5 cellular contexts compared by ENCODE assay signal in genomic region chr14:19038785-19039184, GRCh38.
DNase-seq lines count a peak whose midpoint lies in the region; ATAC-seq and TF ChIP-seq lines count a peak whose summit lies in the region.
"Not testable (repeated sequence)": the region's sequence is repeated elsewhere in the genome, so short reads cannot be mapped to it uniquely, and the experiment has no call there.

No MANE protein-coding gene starts in this region.

- H3K27me3 ChIP-seq in upper lobe of left lung, upper lobe of right lung: not testable (repeated sequence)

- TF ChIP-seq CTCF in upper lobe of left lung (IDR thresholded peaks at IDR 0.05); upper lobe of right lung (IDR thresholded peaks at IDR 0.05): not testable (repeated sequence)

- H3K36me3 ChIP-seq in upper lobe of left lung, upper lobe of right lung: not testable (repeated sequence)

- H3K36me3 Mint-ChIP-seq in central memory CD8-positive, alpha-beta T cell (ENCODE audit: insufficient read depth); stimulated activated memory B cell treated with anti-CD40 and anti-IgM and Interleukin-4, amounts not matched to agents 10 μg/mL and 1 μg/mL and 100 μg/mL, for 72 hours: not testable (repeated sequence)

- not testable (repeated sequence) for TF ChIP-seq EP300 in upper lobe of left lung (IDR thresholded peaks at IDR 0.05)

- not testable (repeated sequence) for H3K27me3 Mint-ChIP-seq in central memory CD8-positive, alpha-beta T cell; stimulated activated memory B cell treated with anti-CD40 and anti-IgM and Interleukin-4, amounts not matched to agents 10 μg/mL and 1 μg/mL and 100 μg/mL, for 72 hours; stimulated activated naive CD8-positive, alpha-beta T cell treated with anti-CD3 and anti-CD28 coated beads, Interleukin-15, amount 100 ng/mL, for 72 hours

- no CpG with 5 or more reads among the region's 15 CpGs for WGBS in upper lobe of left lung, 2 donors

- not testable (repeated sequence) for H3K27ac ChIP-seq in upper lobe of left lung, upper lobe of right lung

- peak; percentile 24 for ATAC-seq in central memory CD8-positive, alpha-beta T cell (replicated peaks; ENCODE audit: extremely low read depth, poor library complexity, severe bottlenecking)
- peak; percentile 34 for ATAC-seq in stimulated activated memory B cell treated with anti-CD40 and anti-IgM and Interleukin-4, amounts not matched to agents 10 μg/mL and 1 μg/mL and 100 μg/mL, for 72 hours
- peak; percentile 20 for ATAC-seq in stimulated activated naive CD8-positive, alpha-beta T cell treated with anti-CD3 and anti-CD28 coated beads, Interleukin-15, amount 100 ng/mL, for 72 hours
- ATAC-seq in upper lobe of left lung (ENCODE audit: low FRiP score in 2 of 2) (peak; percentile 50 to 79), upper lobe of right lung (peak; percentile 51)

- not testable (repeated sequence) for H3K27ac Mint-ChIP-seq in central memory CD8-positive, alpha-beta T cell (ENCODE audit: low read depth); stimulated activated memory B cell treated with anti-CD40 and anti-IgM and Interleukin-4, amounts not matched to agents 10 μg/mL and 1 μg/mL and 100 μg/mL, for 72 hours; stimulated activated naive CD8-positive, alpha-beta T cell treated with anti-CD3 and anti-CD28 coated beads, Interleukin-15, amount 100 ng/mL, for 72 hours

- intact Hi-C loops in upper lobe of right lung (cut with DNase I), result not testable (repeated sequence)

- not testable (repeated sequence) for H3K4me1 Mint-ChIP-seq in central memory CD8-positive, alpha-beta T cell; stimulated activated memory B cell treated with anti-CD40 and anti-IgM and Interleukin-4, amounts not matched to agents 10 μg/mL and 1 μg/mL and 100 μg/mL, for 72 hours; stimulated activated naive CD8-positive, alpha-beta T cell treated with anti-CD3 and anti-CD28 coated beads, Interleukin-15, amount 100 ng/mL, for 72 hours

- H3K9me3 Mint-ChIP-seq in central memory CD8-positive, alpha-beta T cell; stimulated activated memory B cell treated with anti-CD40 and anti-IgM and Interleukin-4, amounts not matched to agents 10 μg/mL and 1 μg/mL and 100 μg/mL, for 72 hours; stimulated activated naive CD8-positive, alpha-beta T cell treated with anti-CD3 and anti-CD28 coated beads, Interleukin-15, amount 100 ng/mL, for 72 hours: not testable (repeated sequence)

- not testable (repeated sequence) for H3K4me3 ChIP-seq in upper lobe of left lung, upper lobe of right lung

- not testable (repeated sequence) for H3K4me1 ChIP-seq in upper lobe of left lung, upper lobe of right lung

- DNase-seq in central memory CD8-positive, alpha-beta T cell (ENCODE audit: low spot score in 2 of 2); stimulated activated naive CD8-positive, alpha-beta T cell treated with anti-CD3 and anti-CD28 coated beads, Interleukin-15, amount 100 ng/mL, for 72 hours; upper lobe of left lung; upper lobe of right lung: not testable (repeated sequence)

- not testable (repeated sequence) for H3K4me3 Mint-ChIP-seq in central memory CD8-positive, alpha-beta T cell; stimulated activated memory B cell treated with anti-CD40 and anti-IgM and Interleukin-4, amounts not matched to agents 10 μg/mL and 1 μg/mL and 100 μg/mL, for 72 hours; stimulated activated naive CD8-positive, alpha-beta T cell treated with anti-CD3 and anti-CD28 coated beads, Interleukin-15, amount 100 ng/mL, for 72 hours

- TF ChIP-seq POLR2A in upper lobe of left lung (IDR thresholded peaks at IDR 0.05), result not testable (repeated sequence)

- not testable (repeated sequence) for H3K9me3 ChIP-seq in upper lobe of left lung, upper lobe of right lung
